In genomic region chr20:58978351-58979190, GRCh38 we compare ENCODE assay signal across 1 cellular context.
TF ChIP-seq lines count a peak whose summit lies in the region.

No MANE protein-coding gene starts in this region.

TF ChIP-seq in IMR-90, 13 proteins besides CTCF, POLR2A, EP300 and RAD21:
- no peak for TF ChIP-seq MAFK (IDR thresholded peaks at IDR 0.05; ENCODE audit: low read depth, low read length)
